ENCODE assay signal across 8 cellular contexts in the genomic region with DNA sequence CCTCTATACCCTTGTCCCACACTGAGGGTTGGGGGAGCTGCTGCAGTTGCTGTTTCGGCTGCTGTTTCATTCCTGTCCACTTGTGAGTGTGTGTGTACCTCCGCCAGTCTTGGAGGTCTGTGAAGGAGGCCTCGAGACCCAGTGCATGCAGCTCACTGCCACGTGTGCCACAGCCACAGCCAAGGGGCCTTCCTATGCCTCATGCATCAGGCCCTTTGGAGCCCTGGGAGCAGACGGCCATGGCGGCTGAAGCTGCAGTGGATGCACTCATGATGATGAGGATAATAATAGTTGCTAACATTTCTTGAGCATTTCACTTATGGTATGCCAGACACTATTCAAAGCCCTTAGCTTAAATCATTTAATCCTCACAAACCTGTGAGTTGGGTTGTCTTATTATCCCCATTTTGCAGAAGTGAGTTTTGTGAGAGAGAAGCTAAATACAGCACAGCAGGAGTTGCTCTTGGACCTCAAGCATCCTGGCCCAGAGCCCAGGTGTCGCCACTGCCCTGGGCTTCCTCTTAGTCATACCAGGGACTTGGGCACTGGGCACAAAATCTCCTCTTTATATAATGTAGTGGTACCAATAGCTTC.
DNase-seq lines count a peak whose midpoint lies in the region; ATAC-seq and TF ChIP-seq lines count a peak whose summit lies in the region.

No MANE protein-coding gene starts in this region.

- DNase-seq in A172 (ENCODE audit: low spot score) (peak; percentile 56), HCEC 1CT (peak; percentile 31), cardiac septum (ENCODE audit: low spot score) (peak; percentile 92), spleen (peak; percentile 92), NCI-H1436 (lab: John Stamatoyannopoulos, UW) (no peak)
- DNase-seq in activated CD8-positive, alpha-beta T cell treated with anti-CD3 and anti-CD28 coated beads for 36 hours = peak; percentile 66

- peaks cover 0 to 16% (median 0%) of the 10 kb centered on the region in 6 donors for H3K36me3 ChIP-seq in spleen

- no peaks in the 10 kb centered on the region for H3K27me3 ChIP-seq in spleen (replicated peaks in 1 of 7)

- peak overlapping the region; percentile 84 to 97 (median 96) for H3K27ac ChIP-seq in spleen

- no peaks in the 10 kb centered on the region for H3K9me3 Mint-ChIP-seq in activated CD8-positive, alpha-beta T cell treated with anti-CD3 and anti-CD28 coated beads for 36 hours

- WGBS in spleen, 5 donors = 50 to 61% (median 57%) methylated on average over 7 of the region's 7 CpGs

- no peaks in the 10 kb centered on the region for H3K9me3 ChIP-seq in spleen

- peak; percentile 6 for ATAC-seq in activated CD8-positive, alpha-beta T cell treated with anti-CD3 and anti-CD28 coated beads for 36 hours
- ATAC-seq in HG03571 (IDR thresholded peaks at IDR 0.05; ENCODE audit: unreplicated experiment) (no peak), HG02840 (IDR thresholded peaks at IDR 0.05; ENCODE audit: low FRiP score, unreplicated experiment) (no peak)

- intact Hi-C loops in activated CD8-positive, alpha-beta T cell treated with anti-CD3 and anti-CD28 coated beads for 36 hours (cut with micrococcal nuclease) = loop anchor here (2.0 to 10.0 kb wide), 3 partner anchors 25 to 217 kb away; a partner anchor contains a TSS
- intact Hi-C loops in cardiac septum (cut with DNase I) (loop anchor here (5.0 kb wide), 3 partner anchors 39 to 109 kb away; no protein-coding TSS in a partner anchor), spleen (cut with DNase I; ENCODE audit: low total_unique reads) (no loop called here)

- H3K36me3 Mint-ChIP-seq in activated CD8-positive, alpha-beta T cell treated with anti-CD3 and anti-CD28 coated beads for 36 hours (ENCODE audit: low read depth) = peaks cover 64% of the 10 kb centered on the region

- H3K4me3 ChIP-seq in spleen = peak overlapping the region in 1 of 8 donors; percentile 63

- H3K4me1 ChIP-seq in spleen = peaks cover 62 to 98% (median 80%) of the 10 kb centered on the region in 6 donors

- no peak for TF ChIP-seq POLR2A in spleen (IDR thresholded peaks at IDR 0.05)

- peaks cover 89% of the 10 kb centered on the region for H3K4me1 Mint-ChIP-seq in activated CD8-positive, alpha-beta T cell treated with anti-CD3 and anti-CD28 coated beads for 36 hours (ENCODE audit: low read depth)

- peak overlapping the region; percentile 61 for H3K4me3 Mint-ChIP-seq in activated CD8-positive, alpha-beta T cell treated with anti-CD3 and anti-CD28 coated beads for 36 hours

- no peaks in the 10 kb centered on the region for H3K27me3 Mint-ChIP-seq in activated CD8-positive, alpha-beta T cell treated with anti-CD3 and anti-CD28 coated beads for 36 hours

- H3K27ac Mint-ChIP-seq in activated CD8-positive, alpha-beta T cell treated with anti-CD3 and anti-CD28 coated beads for 36 hours = peak overlapping the region; percentile 100

- TF ChIP-seq CTCF in activated CD8-positive, alpha-beta T cell treated with anti-CD3 and anti-CD28 coated beads for 36 hours (IDR thresholded peaks at IDR 0.05) = no peak
- peak in 4 of 11 experiments; percentile 5 to 14 (median 6) for TF ChIP-seq CTCF in spleen (IDR thresholded peaks at IDR 0.05 in 8 of 11, conservative IDR thresholded peaks at IDR 0.05 in 3 of 11)

- CTCF ChIA-PET in activated CD8-positive, alpha-beta T cell treated with anti-CD3 and anti-CD28 coated beads for 36 hours (lab: Charles Lee) = interaction anchor here (1.0 to 9.1 kb wide), 12 partner anchors 12 to 360 kb away, joined by 3 to 94 read pairs (median 4); a partner anchor contains a TSS

- POLR2A ChIA-PET in activated CD8-positive, alpha-beta T cell treated with anti-CD3 and anti-CD28 coated beads for 36 hours (lab: Charles Lee) = interaction anchor here (0.7 to 8.8 kb wide), 17 partner anchors 10 to 221 kb away, joined by 3 to 100 read pairs (median 4); no protein-coding TSS in a partner anchor
